ENCODE assay signal across 23 cellular contexts in the genomic region with DNA sequence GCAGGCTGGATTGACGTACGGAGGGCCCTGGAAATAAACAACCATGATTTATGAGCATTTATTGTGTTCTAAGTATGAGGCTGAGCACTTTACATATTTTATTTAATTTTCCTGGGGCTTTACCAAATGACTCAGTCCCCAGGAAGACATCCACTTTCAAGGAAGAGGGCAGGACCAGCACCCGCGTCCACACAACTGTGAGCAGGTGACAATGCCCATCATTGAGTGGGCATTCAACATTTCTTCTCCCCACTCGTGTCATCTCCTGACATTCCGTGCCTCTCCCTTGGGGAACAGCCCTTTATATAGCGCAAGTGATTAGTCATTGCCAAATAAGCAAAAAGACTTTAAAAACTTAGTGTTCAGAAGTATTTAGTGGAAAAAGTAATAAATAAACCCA. TPM values are rescaled to one million over a fixed set of nuclear protein-coding genes. Genes with fewer than 3 reads are reported as not detected.
DNase-seq lines count a peak whose midpoint lies in the region; ATAC-seq and TF ChIP-seq lines count a peak whose summit lies in the region.
"Had no signal": no experiment of that assay in that cellular context is flagged by ENCODE, and none has a peak within 500 bp of the region (broad histone marks: within the 10 kb centered on the region; RNA-seq: fewer than 3 reads in every experiment).

No MANE protein-coding gene starts in this region.

- H4K91ac ChIP-seq in trophoblast cell (ENCODE audit: low read depth, low read length), result peak overlapping the region; percentile 83

- H2AFZ ChIP-seq in trophoblast cell (ENCODE audit: insufficient read depth, low read length, poor library complexity), result no peak overlapping the region

- H3K14ac ChIP-seq in trophoblast cell (ENCODE audit: low read length), result peak overlapping the region; percentile 53

- TF ChIP-seq CTCF in WERI-Rb-1 (IDR thresholded peaks at IDR 0.05; ENCODE audit: low read depth, low read length), result no peak

- intact Hi-C loops in Right ventricle myocardium superior (cut with DNase I) (no loop called here), cardiac septum (cut with DNase I) (no loop called here)

- no peak overlapping the region for H4K12ac ChIP-seq in trophoblast cell (ENCODE audit: low read depth, low read length)

- peak overlapping the region; percentile 83 for H3K18ac ChIP-seq in trophoblast cell (ENCODE audit: low read length)

- no peak overlapping the region for H4K8ac ChIP-seq in trophoblast cell (ENCODE audit: low read depth, low read length)

- peak overlapping the region; percentile 34 for H3K4ac ChIP-seq in trophoblast cell (ENCODE audit: low read depth, low read length)

- DNase-seq in Right ventricle myocardium superior (no peak), cardiac septum (ENCODE audit: low spot score) (no peak), trophoblast cell (peak in 1 of 2 donors; percentile 29), HuH-7.5 (ENCODE audit: low spot score) (no peak), WERI-Rb-1 (no peak)
- DNase-seq in effector CD8-positive, alpha-beta T cell (lab: John Stamatoyannopoulos, UW), result no peak
- DNase-seq: 8988T; CD8-positive, alpha-beta T cell; DMS79; H7; HFFc6; KG1; MV-4-11; NCI-H187; NCI-H2227 treated with DMSO at 0.1 percent for 48 hours; NCI-H510A treated with DMSO at 0.1 percent for 48 hours; NCI-H82; OCI-M1; SHP77 treated with DMSO at 0.1 percent for 48 hours had no signal

- no peak overlapping the region for H3K4me3 ChIP-seq in trophoblast cell (ENCODE audit: low read depth, low read length)
- H3K4me3 ChIP-seq in WERI-Rb-1 (ENCODE audit: low read depth, low read length), result no peak overlapping the region
- H3K4me3 ChIP-seq: BLaER1 treated with 17β-estradiol and CSF1 and Interleukin-3, amounts not matched to agents 10 nM and 100 nM had no signal

- no peak overlapping the region for H2AK5ac ChIP-seq in trophoblast cell (ENCODE audit: low read length)

- H3K27ac ChIP-seq in trophoblast cell (ENCODE audit: low read depth, low read length) (peak overlapping the region; percentile 21), WERI-Rb-1 (no peak overlapping the region)
- H3K27ac ChIP-seq: BLaER1 treated with 17β-estradiol and CSF1 and Interleukin-3, amounts not matched to agents 10 nM and 100 nM had no signal

- ATAC-seq in Right ventricle myocardium superior (ENCODE audit: poor library complexity) (peak; percentile 19), esophagus mucosa (peak; percentile 6), GM21723 (IDR thresholded peaks at IDR 0.05; ENCODE audit: unreplicated experiment) (no peak)
- ATAC-seq: CD8-positive, alpha-beta T cell; HepG2 had no signal

- H3K79me1 ChIP-seq in trophoblast cell (ENCODE audit: low read length), result peaks cover 12% of the 10 kb centered on the region

- no peaks in the 10 kb centered on the region for H3K27me3 ChIP-seq in trophoblast cell (ENCODE audit: insufficient read depth, low read length)
- peaks cover 100% of the 10 kb centered on the region for H3K27me3 ChIP-seq in WERI-Rb-1 (ENCODE audit: insufficient read depth, low read depth, severe bottlenecking)
- H3K27me3 ChIP-seq: BLaER1 treated with 17β-estradiol and CSF1 and Interleukin-3, amounts not matched to agents 10 nM and 100 nM had no signal

- H3K4me1 ChIP-seq in trophoblast cell (ENCODE audit: control insufficient read depth in 1 of 2, insufficient read depth in 2 of 2, low read length in 2 of 2), result peaks cover 15 to 23% of the 10 kb centered on the region in 2 experiments
- H3K4me1 ChIP-seq: BLaER1 treated with 17β-estradiol and CSF1 and Interleukin-3, amounts not matched to agents 10 nM and 100 nM had no signal

- H2BK120ac ChIP-seq in trophoblast cell (ENCODE audit: insufficient read depth, low read length, poor library complexity), result peak overlapping the region; percentile 31

- no peak overlapping the region for H3K23ac ChIP-seq in trophoblast cell (ENCODE audit: low read length)

- peak overlapping the region; percentile 44 for H2BK5ac ChIP-seq in trophoblast cell (ENCODE audit: low read depth, low read length, poor library complexity)

- H3K4me2 ChIP-seq in trophoblast cell (ENCODE audit: low read length), result peak overlapping the region; percentile 13
- H3K4me2 ChIP-seq: BLaER1 treated with 17β-estradiol and CSF1 and Interleukin-3, amounts not matched to agents 10 nM and 100 nM had no signal

- no CpG with 5 or more reads among the region's 7 CpGs for WGBS in trophoblast cell (ENCODE audit: extremely low coverage, insufficient coverage, insufficient read length)

- H3K9ac ChIP-seq in trophoblast cell (ENCODE audit: low read length), result no peak overlapping the region
- H3K9ac ChIP-seq: BLaER1 treated with 17β-estradiol and CSF1 and Interleukin-3, amounts not matched to agents 10 nM and 100 nM had no signal

- H3K36me3 ChIP-seq in trophoblast cell (ENCODE audit: control insufficient read depth in 1 of 2, insufficient read depth in 2 of 2, low read length in 2 of 2), result no peaks in the 10 kb centered on the region
- no peaks in the 10 kb centered on the region for H3K36me3 ChIP-seq in WERI-Rb-1
- H3K36me3 ChIP-seq: BLaER1 treated with 17β-estradiol and CSF1 and Interleukin-3, amounts not matched to agents 10 nM and 100 nM had no signal

- no peaks in the 10 kb centered on the region for H3K79me2 ChIP-seq in trophoblast cell (ENCODE audit: control insufficient read depth, insufficient read depth, low read length, poor library complexity)

- H2BK12ac ChIP-seq in trophoblast cell (ENCODE audit: low read length), result peak overlapping the region; percentile 98

- H3K9me3 ChIP-seq in trophoblast cell (ENCODE audit: insufficient read depth, low read depth, low read length), result no peaks in the 10 kb centered on the region
- H3K9me3 ChIP-seq in WERI-Rb-1 (ENCODE audit: severe bottlenecking), result no peaks in the 10 kb centered on the region

RNA-seq across cellular contexts. Expression of a gene that starts 57.6 kb away (rescaled TPM):
- total RNA-seq in Right ventricle myocardium superior (not detected), cardiac septum (0.22 TPM), esophagus mucosa (not detected)
- 0.25 and 0.37 TPM in 2 replicates for polyA plus RNA-seq in trophoblast cell (2013)
- total RNA-seq: CD8-positive, alpha-beta T cell; H7; HepG2; HFFc6 had no signal
- polyA plus RNA-seq: HepG2 had no signal
